23 cellular contexts compared by ENCODE assay signal in the genomic region with DNA sequence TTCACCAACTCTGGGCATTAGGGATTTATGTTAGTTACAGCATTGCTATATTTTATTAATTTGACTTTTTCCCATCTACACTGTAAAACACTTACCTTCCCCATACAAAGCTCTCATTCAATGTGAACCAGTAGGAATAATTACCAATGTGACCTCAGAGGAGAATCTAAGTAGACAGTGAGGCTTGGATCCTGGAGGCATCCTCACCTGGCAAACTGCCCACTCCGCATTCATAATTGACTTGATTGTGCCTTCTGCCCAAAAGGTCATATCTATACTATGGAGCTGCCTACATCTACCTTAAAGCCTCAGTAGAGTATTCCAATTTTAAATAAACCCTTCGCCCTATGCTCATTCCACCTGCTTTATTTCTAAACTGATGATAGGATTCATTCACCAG. TPM values are rescaled to one million over a fixed set of nuclear protein-coding genes. Genes with fewer than 3 reads are reported as not detected.
"Had no signal": no experiment of that assay in that cellular context is flagged by ENCODE, and none has a peak within 500 bp of the region (broad histone marks: within the 10 kb centered on the region; RNA-seq: fewer than 3 reads in every experiment).

No MANE protein-coding gene starts in this region.

- DNase-seq: effector memory CD4-positive, alpha-beta T cell; gastrocnemius medialis; heart right ventricle; hypothalamus; kidney glomerular epithelial cell; mucosa of descending colon; naive thymus-derived CD8-positive, alpha-beta T cell; spleen; stimulated activated CD4-positive, alpha-beta T cell treated with anti-CD3 and anti-CD28 coated beads, Interleukin-15, amount 100 ng/mL, for 24 hours; stimulated activated CD4-positive, alpha-beta T cell treated with anti-CD3 and anti-CD28 coated beads, Interleukin-1b, Interleukin-23, amount 100 ng/mL, for 48 hours; stimulated activated CD4-positive, alpha-beta T cell treated with anti-CD3 and anti-CD28 coated beads, Interleukin-4, amount 100 ng/mL, for 4 hours; stimulated activated naive B cell treated with anti-CD40 and anti-IgM and Interleukin-4, amounts not matched to agents 10 μg/mL and 1 μg/mL and 100 μg/mL, for 72 hours; stimulated activated naive CD8-positive, alpha-beta T cell treated with anti-CD3 and anti-CD28 coated beads, Interleukin-15, amount 100 ng/mL, for 72 hours; trophoblast cell had no signal

- H3K9me3 ChIP-seq: gastrocnemius medialis, heart right ventricle, mucosa of descending colon, spleen had no signal

- ATAC-seq: esophagus mucosa; gastrocnemius medialis; heart right ventricle; left lobe of liver; mucosa of descending colon; naive thymus-derived CD8-positive, alpha-beta T cell; sciatic nerve; stimulated activated naive B cell treated with anti-CD40 and anti-IgM and Interleukin-4, amounts not matched to agents 10 μg/mL and 1 μg/mL and 100 μg/mL, for 72 hours; stimulated activated naive CD8-positive, alpha-beta T cell treated with anti-CD3 and anti-CD28 coated beads, Interleukin-15, amount 100 ng/mL, for 72 hours had no signal

- H3K27ac ChIP-seq: gastrocnemius medialis, heart right ventricle, spleen had no signal

- FAIRE-seq: endometrium, islet of Langerhans had no signal

- H3K27me3 ChIP-seq: gastrocnemius medialis, heart right ventricle, spleen had no signal

- H3K36me3 ChIP-seq: gastrocnemius medialis, heart right ventricle, spleen had no signal

- H3K4me1 ChIP-seq: gastrocnemius medialis, heart right ventricle, spleen had no signal

- H3K4me3 ChIP-seq: gastrocnemius medialis, heart right ventricle, mucosa of descending colon, spleen had no signal

RNA-seq across cellular contexts. Expression of a gene that starts 45.4 kb away (rescaled TPM):
- total RNA-seq: esophagus mucosa; gastrocnemius medialis; naive thymus-derived CD8-positive, alpha-beta T cell; osteocyte; pulmonary artery endothelial cell; sciatic nerve; spleen; subcutaneous adipose tissue had no signal
- polyA plus RNA-seq: naive thymus-derived CD8-positive, alpha-beta T cell; urinary bladder had no signal
